8 cellular contexts compared by ENCODE assay signal in the genomic region with DNA sequence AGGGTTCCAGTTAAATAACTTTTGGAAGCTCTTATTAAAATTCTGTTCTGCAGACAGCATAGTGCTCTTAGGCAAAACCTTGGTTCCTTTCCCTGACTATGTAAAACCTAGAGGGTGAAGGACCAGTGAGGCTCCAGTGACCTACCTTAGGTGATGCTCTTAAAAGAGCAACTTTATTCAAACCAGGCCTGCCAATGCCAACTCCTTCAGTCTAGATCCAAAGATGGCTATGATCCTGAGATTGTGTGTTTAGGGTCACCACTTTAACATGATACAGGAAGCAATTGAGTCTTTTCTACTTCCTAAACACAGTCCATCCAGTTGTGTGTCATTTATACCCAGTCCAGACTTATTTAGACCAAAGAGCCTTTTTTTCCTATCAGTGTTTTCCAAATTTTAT. TPM values are rescaled to one million over a fixed set of nuclear protein-coding genes. Genes with fewer than 3 reads are reported as not detected.
DNase-seq lines count a peak whose midpoint lies in the region; ATAC-seq and TF ChIP-seq lines count a peak whose summit lies in the region.

No MANE protein-coding gene starts in this region.

- H3K36me3 ChIP-seq in SK-N-MC (ENCODE audit: insufficient read depth, low read length) (peaks cover 13% of the 10 kb centered on the region), esophagus squamous epithelium (peaks cover 0 to 29% (median 12%) of the 10 kb centered on the region in 3 donors), prostate gland (no peaks in the 10 kb centered on the region)

- peaks cover 76 to 100% (median 91%) of the 10 kb centered on the region in 3 donors for H3K4me1 ChIP-seq in esophagus squamous epithelium
- peaks cover 36% of the 10 kb centered on the region for H3K4me1 ChIP-seq in prostate gland (replicated peaks)

- H3K27me3 ChIP-seq in esophagus squamous epithelium: no peaks in the 10 kb centered on the region
- H3K27me3 ChIP-seq in prostate gland (replicated peaks; ENCODE audit: insufficient read depth): no peaks in the 10 kb centered on the region

- H3K9me3 ChIP-seq in SK-N-MC (ENCODE audit: low read depth, low read length) (no peaks in the 10 kb centered on the region), esophagus squamous epithelium (no peaks in the 10 kb centered on the region), prostate gland (no peaks in the 10 kb centered on the region)

- intact Hi-C loops in esophagus squamous epithelium (cut with DNase I) (no loop called here), prostate gland (cut with DNase I) (no loop called here)

- TF ChIP-seq CTCF in GM12864 (IDR thresholded peaks at IDR 0.05; ENCODE audit: low read depth, low read length, missing control alignments) (no peak), esophagus squamous epithelium (IDR thresholded peaks at IDR 0.05) (no peak), prostate gland (IDR thresholded peaks at IDR 0.05) (no peak)

- DNase-seq in GM12864 (ENCODE audit: low read depth) (no peak), SK-N-MC (ENCODE audit: low read depth, low spot score) (no peak), esophagus squamous epithelium (lab: John Stamatoyannopoulos, UW) (no peak), prostate gland (ENCODE audit: low spot score) (no peak), NOMO-1 treated with DMSO at 0.1 percent for 48 hours (lab: John Stamatoyannopoulos, UW; ENCODE audit: unreplicated experiment) (no peak), SIG-M5 (lab: John Stamatoyannopoulos, UW) (no peak)

- H3K4me3 ChIP-seq in GM12864 (ENCODE audit: low read depth, low read length) (peak overlapping the region; percentile 46; the same call in 1 of the 2 replicates), SK-N-MC (no peak overlapping the region), esophagus squamous epithelium (peak overlapping the region in 3 of 4 donors; percentile 36 to 58 (median 37)), prostate gland (peak overlapping the region; percentile 2 to 35)

- peak overlapping the region; percentile 73; the same call in 1 of the 2 replicates for H3K27ac ChIP-seq in SK-N-MC
- peak overlapping the region; percentile 92 to 100 (median 98) for H3K27ac ChIP-seq in esophagus squamous epithelium
- H3K27ac ChIP-seq in prostate gland: peak overlapping the region; percentile 100

- ATAC-seq in HG02642 (IDR thresholded peaks at IDR 0.05; ENCODE audit: poor library complexity, unreplicated experiment): no peak
- no peak for ATAC-seq in HG03432 (IDR thresholded peaks at IDR 0.05; ENCODE audit: unreplicated experiment)

- H3K9ac ChIP-seq in SK-N-MC (ENCODE audit: insufficient read length): no peak overlapping the region

- TF ChIP-seq POLR2A in esophagus squamous epithelium (IDR thresholded peaks at IDR 0.05) (no peak), prostate gland (IDR thresholded peaks at IDR 0.05) (no peak)

RNA-seq across cellular contexts. Expression of a gene that starts 10.8 kb away (rescaled TPM):
- 100 to 1,000 TPM; 167 to 256 (median 216) TPM for total RNA-seq in esophagus squamous epithelium
- total RNA-seq in prostate gland: 100 to 1,000 TPM; 161 to 168 TPM

RNA-seq across cellular contexts. Expression of a gene that starts 19.4 kb away (rescaled TPM):
- total RNA-seq in esophagus squamous epithelium (10 to 100 TPM; 30.6 to 76.8 (median 43.3) TPM), prostate gland (1 to 10 TPM; 3.7 to 9.7 TPM)

RNA-seq across cellular contexts. Expression of a gene that starts 53.0 kb away (rescaled TPM):
- total RNA-seq in esophagus squamous epithelium (1 to 10 TPM in 1 of 4 donors, not detected in 3; 3.6 TPM), prostate gland (not detected)
